ENCODE assay signal across 1 cellular context in the genomic region with DNA sequence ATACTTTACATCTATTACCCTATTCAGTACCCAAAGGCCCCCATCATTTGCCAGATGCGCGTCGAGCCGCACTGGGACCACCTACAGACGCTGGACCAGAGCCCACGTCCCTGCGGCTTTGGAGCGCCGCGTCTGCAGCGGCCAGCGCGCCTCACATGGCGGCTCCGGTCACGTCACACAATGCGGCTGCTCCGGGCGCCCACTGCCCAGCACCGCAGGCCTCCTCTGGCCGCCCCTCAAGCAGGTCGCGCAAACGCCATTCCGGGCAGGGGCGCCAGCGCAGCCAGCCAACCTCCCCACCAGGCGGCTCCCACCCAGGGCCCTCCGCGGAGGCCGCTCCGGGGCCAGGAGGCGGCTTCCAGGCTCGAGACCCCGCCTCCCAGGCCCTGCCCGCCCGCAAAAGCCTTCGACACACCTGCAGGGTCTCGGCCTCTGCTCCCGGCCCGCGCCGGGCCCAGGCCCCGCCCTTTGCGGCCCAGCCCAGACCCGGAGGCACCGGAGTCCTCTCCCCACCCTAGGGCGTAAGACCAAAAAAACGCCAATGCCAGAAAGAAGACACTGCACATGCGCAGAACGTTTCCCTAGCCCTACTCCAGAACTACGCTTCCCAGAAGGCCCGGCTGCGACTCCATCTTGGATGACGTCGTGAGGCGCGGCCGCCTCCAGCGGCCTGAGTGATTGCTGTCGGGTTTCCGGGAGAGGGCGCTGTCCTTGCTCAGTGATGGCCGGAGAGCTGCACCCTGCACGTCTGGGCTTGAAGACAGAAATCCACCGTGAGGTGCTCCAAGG.
A peak's percentile ranks its signal among the peaks of the same experiment; 100 is the strongest.
TF ChIP-seq lines count a peak whose summit lies in the region.

ZNF25 (minus strand) TSS at position 557 of the 789 bp plus-strand sequence. CDS start 4,925 bp downstream, outside the sequence.

TF ChIP-seq in HepG2, 621 proteins besides CTCF, POLR2A, EP300 and RAD21 (continued from another document and continues in another):
- 0 out of 2 replicates have a peak, but pooled peaks have one; percentile 34 for TF ChIP-seq CERS6 (CRISPR knock-in tag; IDR thresholded peaks at IDR 0.05)
- no peak for TF ChIP-seq ZNF264 (CRISPR knock-in tag; IDR thresholded peaks at IDR 0.05)
- TF ChIP-seq ZSCAN30 (CRISPR knock-in tag; IDR thresholded peaks at IDR 0.05): no peak
- no peak for TF ChIP-seq FOXM1 (CRISPR knock-in tag; IDR thresholded peaks at IDR 0.05)
- no peak for TF ChIP-seq SP5 (CRISPR knock-in tag; IDR thresholded peaks at IDR 0.05; ENCODE audit: borderline replicate concordance, low read depth)
- no peak; the same call in 1 of the 2 replicates for TF ChIP-seq HDAC1 (CRISPR knock-in tag; IDR thresholded peaks at IDR 0.05)
- TF ChIP-seq ZNF234 (CRISPR knock-in tag; conservative IDR thresholded peaks at IDR 0.05): no peak
- TF ChIP-seq ZNF251 (CRISPR knock-in tag; IDR thresholded peaks at IDR 0.05): no peak
- no peak for TF ChIP-seq FUBP1 (CRISPR knock-in tag; IDR thresholded peaks at IDR 0.05; ENCODE audit: borderline replicate concordance)
- TF ChIP-seq NCOR1 (IDR thresholded peaks at IDR 0.05; ENCODE audit: borderline replicate concordance, low read length): no peak
- TF ChIP-seq, protein P1, sequence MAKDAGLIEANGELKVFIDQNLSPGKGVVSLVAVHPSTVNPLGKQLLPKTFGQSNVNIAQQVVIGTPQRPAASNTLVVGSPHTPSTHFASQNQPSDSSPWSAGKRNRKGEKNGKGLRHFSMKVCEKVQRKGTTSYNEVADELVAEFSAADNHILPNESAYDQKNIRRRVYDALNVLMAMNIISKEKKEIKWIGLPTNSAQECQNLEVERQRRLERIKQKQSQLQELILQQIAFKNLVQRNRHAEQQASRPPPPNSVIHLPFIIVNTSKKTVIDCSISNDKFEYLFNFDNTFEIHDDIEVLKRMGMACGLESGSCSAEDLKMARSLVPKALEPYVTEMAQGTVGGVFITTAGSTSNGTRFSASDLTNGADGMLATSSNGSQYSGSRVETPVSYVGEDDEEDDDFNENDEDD (CRISPR knock-in tag; IDR thresholded peaks at IDR 0.05; ENCODE audit: borderline replicate concordance): peak; percentile 37; the same call in 1 of the 2 replicates
- TF ChIP-seq ZFP36 (IDR thresholded peaks at IDR 0.05; ENCODE audit: borderline replicate concordance, low read depth, low read length, partially characterized antibody): no peak
- TF ChIP-seq KDM1A (CRISPR knock-in tag; IDR thresholded peaks at IDR 0.05): no peak
- no peak for TF ChIP-seq ZNF30 (CRISPR knock-in tag; IDR thresholded peaks at IDR 0.05)
- TF ChIP-seq TCF12 (IDR thresholded peaks at IDR 0.05): no peak
- TF ChIP-seq TCF12 (CRISPR knock-in tag; IDR thresholded peaks at IDR 0.05): no peak
- TF ChIP-seq ZBTB49 (CRISPR knock-in tag; IDR thresholded peaks at IDR 0.05; ENCODE audit: borderline replicate concordance): no peak
- TF ChIP-seq, protein P2, sequence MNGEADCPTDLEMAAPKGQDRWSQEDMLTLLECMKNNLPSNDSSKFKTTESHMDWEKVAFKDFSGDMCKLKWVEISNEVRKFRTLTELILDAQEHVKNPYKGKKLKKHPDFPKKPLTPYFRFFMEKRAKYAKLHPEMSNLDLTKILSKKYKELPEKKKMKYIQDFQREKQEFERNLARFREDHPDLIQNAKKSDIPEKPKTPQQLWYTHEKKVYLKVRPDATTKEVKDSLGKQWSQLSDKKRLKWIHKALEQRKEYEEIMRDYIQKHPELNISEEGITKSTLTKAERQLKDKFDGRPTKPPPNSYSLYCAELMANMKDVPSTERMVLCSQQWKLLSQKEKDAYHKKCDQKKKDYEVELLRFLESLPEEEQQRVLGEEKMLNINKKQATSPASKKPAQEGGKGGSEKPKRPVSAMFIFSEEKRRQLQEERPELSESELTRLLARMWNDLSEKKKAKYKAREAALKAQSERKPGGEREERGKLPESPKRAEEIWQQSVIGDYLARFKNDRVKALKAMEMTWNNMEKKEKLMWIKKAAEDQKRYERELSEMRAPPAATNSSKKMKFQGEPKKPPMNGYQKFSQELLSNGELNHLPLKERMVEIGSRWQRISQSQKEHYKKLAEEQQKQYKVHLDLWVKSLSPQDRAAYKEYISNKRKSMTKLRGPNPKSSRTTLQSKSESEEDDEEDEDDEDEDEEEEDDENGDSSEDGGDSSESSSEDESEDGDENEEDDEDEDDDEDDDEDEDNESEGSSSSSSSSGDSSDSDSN (CRISPR knock-in tag; IDR thresholded peaks at IDR 0.05): peak; percentile 95
- TF ChIP-seq ZNF317 (CRISPR knock-in tag; IDR thresholded peaks at IDR 0.05): no peak
- TF ChIP-seq, protein P3, sequence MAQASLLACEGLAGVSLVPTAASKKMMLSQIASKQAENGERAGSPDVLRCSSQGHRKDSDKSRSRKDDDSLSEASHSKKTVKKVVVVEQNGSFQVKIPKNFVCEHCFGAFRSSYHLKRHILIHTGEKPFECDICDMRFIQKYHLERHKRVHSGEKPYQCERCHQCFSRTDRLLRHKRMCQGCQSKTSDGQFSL (CRISPR knock-in tag; IDR thresholded peaks at IDR 0.05): no peak
- no peak; the same call in 1 of the 2 replicates for TF ChIP-seq ZSCAN12 (CRISPR knock-in tag; IDR thresholded peaks at IDR 0.05)
- no peak for TF ChIP-seq KLF9 (CRISPR knock-in tag; IDR thresholded peaks at IDR 0.05; ENCODE audit: low read depth)
- no peak for TF ChIP-seq JDP2 (CRISPR knock-in tag; IDR thresholded peaks at IDR 0.05; ENCODE audit: borderline replicate concordance)
- TF ChIP-seq KLF15 (CRISPR knock-in tag; IDR thresholded peaks at IDR 0.05; ENCODE audit: borderline replicate concordance): no peak
- TF ChIP-seq MTF1 (CRISPR knock-in tag; IDR thresholded peaks at IDR 0.05): 0 out of 2 replicates have a peak, but pooled peaks have one; percentile 59
- TF ChIP-seq GZF1 (CRISPR knock-in tag; IDR thresholded peaks at IDR 0.05): no peak
- no peak for TF ChIP-seq SRF (IDR thresholded peaks at IDR 0.05; ENCODE audit: low read depth, low read length)
- TF ChIP-seq CHCHD3 (CRISPR knock-in tag; IDR thresholded peaks at IDR 0.05): no peak
- no peak; the same call in 1 of the 2 replicates for TF ChIP-seq ARID5B (CRISPR knock-in tag; IDR thresholded peaks at IDR 0.05)
- TF ChIP-seq HNRNPLL (IDR thresholded peaks at IDR 0.05; ENCODE audit: low read depth, low read length, poor library complexity, severe bottlenecking): peak; percentile 94
- peak; percentile 80 for TF ChIP-seq ZBTB7A (CRISPR knock-in tag; IDR thresholded peaks at IDR 0.05)
- TF ChIP-seq SPEN (CRISPR knock-in tag; IDR thresholded peaks at IDR 0.05; ENCODE audit: low read depth): peak; percentile 75
- TF ChIP-seq, protein P4, sequence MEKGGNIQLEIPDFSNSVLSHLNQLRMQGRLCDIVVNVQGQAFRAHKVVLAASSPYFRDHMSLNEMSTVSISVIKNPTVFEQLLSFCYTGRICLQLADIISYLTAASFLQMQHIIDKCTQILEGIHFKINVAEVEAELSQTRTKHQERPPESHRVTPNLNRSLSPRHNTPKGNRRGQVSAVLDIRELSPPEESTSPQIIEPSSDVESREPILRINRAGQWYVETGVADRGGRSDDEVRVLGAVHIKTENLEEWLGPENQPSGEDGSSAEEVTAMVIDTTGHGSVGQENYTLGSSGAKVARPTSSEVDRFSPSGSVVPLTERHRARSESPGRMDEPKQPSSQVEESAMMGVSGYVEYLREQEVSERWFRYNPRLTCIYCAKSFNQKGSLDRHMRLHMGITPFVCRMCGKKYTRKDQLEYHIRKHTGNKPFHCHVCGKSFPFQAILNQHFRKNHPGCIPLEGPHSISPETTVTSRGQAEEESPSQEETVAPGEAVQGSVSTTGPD (CRISPR knock-in tag; IDR thresholded peaks at IDR 0.05): no peak
- TF ChIP-seq NFKBIZ (CRISPR knock-in tag; IDR thresholded peaks at IDR 0.05): peak; percentile 55; the same call in 1 of the 2 replicates
- TF ChIP-seq, protein P5, sequence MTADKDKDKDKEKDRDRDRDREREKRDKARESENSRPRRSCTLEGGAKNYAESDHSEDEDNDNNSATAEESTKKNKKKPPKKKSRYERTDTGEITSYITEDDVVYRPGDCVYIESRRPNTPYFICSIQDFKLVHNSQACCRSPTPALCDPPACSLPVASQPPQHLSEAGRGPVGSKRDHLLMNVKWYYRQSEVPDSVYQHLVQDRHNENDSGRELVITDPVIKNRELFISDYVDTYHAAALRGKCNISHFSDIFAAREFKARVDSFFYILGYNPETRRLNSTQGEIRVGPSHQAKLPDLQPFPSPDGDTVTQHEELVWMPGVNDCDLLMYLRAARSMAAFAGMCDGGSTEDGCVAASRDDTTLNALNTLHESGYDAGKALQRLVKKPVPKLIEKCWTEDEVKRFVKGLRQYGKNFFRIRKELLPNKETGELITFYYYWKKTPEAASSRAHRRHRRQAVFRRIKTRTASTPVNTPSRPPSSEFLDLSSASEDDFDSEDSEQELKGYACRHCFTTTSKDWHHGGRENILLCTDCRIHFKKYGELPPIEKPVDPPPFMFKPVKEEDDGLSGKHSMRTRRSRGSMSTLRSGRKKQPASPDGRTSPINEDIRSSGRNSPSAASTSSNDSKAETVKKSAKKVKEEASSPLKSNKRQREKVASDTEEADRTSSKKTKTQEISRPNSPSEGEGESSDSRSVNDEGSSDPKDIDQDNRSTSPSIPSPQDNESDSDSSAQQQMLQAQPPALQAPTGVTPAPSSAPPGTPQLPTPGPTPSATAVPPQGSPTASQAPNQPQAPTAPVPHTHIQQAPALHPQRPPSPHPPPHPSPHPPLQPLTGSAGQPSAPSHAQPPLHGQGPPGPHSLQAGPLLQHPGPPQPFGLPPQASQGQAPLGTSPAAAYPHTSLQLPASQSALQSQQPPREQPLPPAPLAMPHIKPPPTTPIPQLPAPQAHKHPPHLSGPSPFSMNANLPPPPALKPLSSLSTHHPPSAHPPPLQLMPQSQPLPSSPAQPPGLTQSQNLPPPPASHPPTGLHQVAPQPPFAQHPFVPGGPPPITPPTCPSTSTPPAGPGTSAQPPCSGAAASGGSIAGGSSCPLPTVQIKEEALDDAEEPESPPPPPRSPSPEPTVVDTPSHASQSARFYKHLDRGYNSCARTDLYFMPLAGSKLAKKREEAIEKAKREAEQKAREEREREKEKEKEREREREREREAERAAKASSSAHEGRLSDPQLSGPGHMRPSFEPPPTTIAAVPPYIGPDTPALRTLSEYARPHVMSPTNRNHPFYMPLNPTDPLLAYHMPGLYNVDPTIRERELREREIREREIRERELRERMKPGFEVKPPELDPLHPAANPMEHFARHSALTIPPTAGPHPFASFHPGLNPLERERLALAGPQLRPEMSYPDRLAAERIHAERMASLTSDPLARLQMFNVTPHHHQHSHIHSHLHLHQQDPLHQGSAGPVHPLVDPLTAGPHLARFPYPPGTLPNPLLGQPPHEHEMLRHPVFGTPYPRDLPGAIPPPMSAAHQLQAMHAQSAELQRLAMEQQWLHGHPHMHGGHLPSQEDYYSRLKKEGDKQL (CRISPR knock-in tag; IDR thresholded peaks at IDR 0.05; ENCODE audit: low read depth): no peak
- TF ChIP-seq ZNF274 (CRISPR knock-in tag; IDR thresholded peaks at IDR 0.05): no peak; the same call in 1 of the 2 replicates
